In the genomic region with DNA sequence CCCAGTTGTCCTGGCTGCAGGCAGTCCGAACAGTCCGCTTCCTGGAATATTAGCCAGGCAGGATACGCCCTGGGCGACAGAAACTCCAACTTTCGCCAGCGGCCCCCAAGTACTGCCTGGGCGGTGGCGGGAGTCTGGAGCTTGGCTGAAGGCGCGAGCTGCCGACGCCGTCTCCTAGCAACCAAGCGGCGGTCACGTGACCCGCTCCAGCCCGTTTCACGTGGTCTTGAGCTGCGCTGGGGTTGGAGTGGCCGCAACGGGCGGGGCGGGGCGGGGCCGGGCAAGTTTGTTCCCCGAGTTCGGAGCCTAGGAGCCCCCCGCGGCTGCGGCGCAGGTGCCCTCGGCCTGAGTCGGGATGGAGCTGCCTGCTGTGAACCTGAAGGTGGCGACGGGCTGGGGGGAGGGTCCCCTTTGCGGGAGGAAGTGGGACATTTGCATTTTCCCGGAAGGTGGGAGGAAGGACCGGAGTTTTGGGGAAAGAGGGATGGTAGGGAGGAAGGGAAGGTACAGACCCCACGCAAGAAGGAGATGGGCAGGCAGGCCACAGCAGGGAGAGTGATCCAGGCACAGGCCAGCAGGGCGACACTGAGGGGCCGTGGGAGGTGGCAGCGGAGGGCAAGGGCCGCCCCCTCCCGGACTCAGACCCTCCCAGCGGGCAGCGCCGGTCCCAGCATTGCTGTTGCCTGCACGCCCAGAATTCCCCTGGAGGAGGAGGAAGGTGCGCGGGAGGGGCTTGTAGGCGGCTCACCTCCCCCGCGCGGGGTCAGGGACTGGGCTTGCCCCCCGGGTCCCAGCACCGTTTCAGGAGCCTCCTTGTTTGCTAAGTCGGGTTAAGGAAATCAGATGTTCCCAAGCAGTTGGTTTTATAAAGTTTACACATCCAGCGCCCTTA, we compare ENCODE assay signal across 1 cellular context.
TF ChIP-seq lines count a peak whose summit lies in the region.

A gene with protein sequence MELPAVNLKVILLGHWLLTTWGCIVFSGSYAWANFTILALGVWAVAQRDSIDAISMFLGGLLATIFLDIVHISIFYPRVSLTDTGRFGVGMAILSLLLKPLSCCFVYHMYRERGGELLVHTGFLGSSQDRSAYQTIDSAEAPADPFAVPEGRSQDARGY (plus strand): TSS at position 283 of the 892 bp plus-strand sequence. CDS start 73 bp downstream, at position 356.

TF ChIP-seq in GM12878, 131 proteins besides CTCF, POLR2A, EP300 and RAD21 (continued from another document):
- TF ChIP-seq TCF3 (IDR thresholded peaks at IDR 0.05; ENCODE audit: borderline replicate concordance, insufficient read depth, low read depth, low read length) = no peak
- no peak for TF ChIP-seq HDAC6 (IDR thresholded peaks at IDR 0.05; ENCODE audit: unreplicated experiment)
- TF ChIP-seq ZNF622 (IDR thresholded peaks at IDR 0.05) = no peak
- no peak for TF ChIP-seq JUNB (IDR thresholded peaks at IDR 0.05)
- TF ChIP-seq, protein P1, sequence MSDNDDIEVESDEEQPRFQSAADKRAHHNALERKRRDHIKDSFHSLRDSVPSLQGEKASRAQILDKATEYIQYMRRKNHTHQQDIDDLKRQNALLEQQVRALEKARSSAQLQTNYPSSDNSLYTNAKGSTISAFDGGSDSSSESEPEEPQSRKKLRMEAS (IDR thresholded peaks at IDR 0.05; ENCODE audit: low read depth, low read length) = peak; percentile 87
- TF ChIP-seq RELA (IDR thresholded peaks at IDR 0.05; ENCODE audit: borderline replicate concordance, partially characterized antibody) = peak; percentile 30
- no peak for TF ChIP-seq SREBF1 (IDR thresholded peaks at IDR 0.05; ENCODE audit: low read length)
- TF ChIP-seq NBN (IDR thresholded peaks at IDR 0.05) = peak; percentile 79; the same call in 1 of the 2 replicates
- TF ChIP-seq NFXL1 (IDR thresholded peaks at IDR 0.05; ENCODE audit: borderline replicate concordance) = no peak
- TF ChIP-seq IKZF2 (IDR thresholded peaks at IDR 0.05) = peak; percentile 24 to 74; a peak in 2 of 4 replicates
- no peak; the same call in 2 of the 3 replicates for TF ChIP-seq POU2F2 (IDR thresholded peaks at IDR 0.05; ENCODE audit: borderline replicate concordance, low read depth, low read length)
- 0 out of 2 replicates have a peak, but pooled peaks have one; percentile 1 for TF ChIP-seq BCL11A (IDR thresholded peaks at IDR 0.05; ENCODE audit: low read depth, low read length)
- TF ChIP-seq RUNX3 (IDR thresholded peaks at IDR 0.05; ENCODE audit: low read length) = no peak
- TF ChIP-seq, protein P2, sequence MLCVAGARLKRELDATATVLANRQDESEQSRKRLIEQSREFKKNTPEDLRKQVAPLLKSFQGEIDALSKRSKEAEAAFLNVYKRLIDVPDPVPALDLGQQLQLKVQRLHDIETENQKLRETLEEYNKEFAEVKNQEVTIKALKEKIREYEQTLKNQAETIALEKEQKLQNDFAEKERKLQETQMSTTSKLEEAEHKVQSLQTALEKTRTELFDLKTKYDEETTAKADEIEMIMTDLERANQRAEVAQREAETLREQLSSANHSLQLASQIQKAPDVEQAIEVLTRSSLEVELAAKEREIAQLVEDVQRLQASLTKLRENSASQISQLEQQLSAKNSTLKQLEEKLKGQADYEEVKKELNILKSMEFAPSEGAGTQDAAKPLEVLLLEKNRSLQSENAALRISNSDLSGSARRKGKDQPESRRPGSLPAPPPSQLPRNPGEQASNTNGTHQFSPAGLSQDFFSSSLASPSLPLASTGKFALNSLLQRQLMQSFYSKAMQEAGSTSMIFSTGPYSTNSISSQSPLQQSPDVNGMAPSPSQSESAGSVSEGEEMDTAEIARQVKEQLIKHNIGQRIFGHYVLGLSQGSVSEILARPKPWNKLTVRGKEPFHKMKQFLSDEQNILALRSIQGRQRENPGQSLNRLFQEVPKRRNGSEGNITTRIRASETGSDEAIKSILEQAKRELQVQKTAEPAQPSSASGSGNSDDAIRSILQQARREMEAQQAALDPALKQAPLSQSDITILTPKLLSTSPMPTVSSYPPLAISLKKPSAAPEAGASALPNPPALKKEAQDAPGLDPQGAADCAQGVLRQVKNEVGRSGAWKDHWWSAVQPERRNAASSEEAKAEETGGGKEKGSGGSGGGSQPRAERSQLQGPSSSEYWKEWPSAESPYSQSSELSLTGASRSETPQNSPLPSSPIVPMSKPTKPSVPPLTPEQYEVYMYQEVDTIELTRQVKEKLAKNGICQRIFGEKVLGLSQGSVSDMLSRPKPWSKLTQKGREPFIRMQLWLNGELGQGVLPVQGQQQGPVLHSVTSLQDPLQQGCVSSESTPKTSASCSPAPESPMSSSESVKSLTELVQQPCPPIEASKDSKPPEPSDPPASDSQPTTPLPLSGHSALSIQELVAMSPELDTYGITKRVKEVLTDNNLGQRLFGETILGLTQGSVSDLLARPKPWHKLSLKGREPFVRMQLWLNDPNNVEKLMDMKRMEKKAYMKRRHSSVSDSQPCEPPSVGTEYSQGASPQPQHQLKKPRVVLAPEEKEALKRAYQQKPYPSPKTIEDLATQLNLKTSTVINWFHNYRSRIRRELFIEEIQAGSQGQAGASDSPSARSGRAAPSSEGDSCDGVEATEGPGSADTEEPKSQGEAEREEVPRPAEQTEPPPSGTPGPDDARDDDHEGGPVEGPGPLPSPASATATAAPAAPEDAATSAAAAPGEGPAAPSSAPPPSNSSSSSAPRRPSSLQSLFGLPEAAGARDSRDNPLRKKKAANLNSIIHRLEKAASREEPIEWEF (IDR thresholded peaks at IDR 0.05; ENCODE audit: insufficient replicate concordance, low read depth, low read length) = no peak
- TF ChIP-seq, protein P3, sequence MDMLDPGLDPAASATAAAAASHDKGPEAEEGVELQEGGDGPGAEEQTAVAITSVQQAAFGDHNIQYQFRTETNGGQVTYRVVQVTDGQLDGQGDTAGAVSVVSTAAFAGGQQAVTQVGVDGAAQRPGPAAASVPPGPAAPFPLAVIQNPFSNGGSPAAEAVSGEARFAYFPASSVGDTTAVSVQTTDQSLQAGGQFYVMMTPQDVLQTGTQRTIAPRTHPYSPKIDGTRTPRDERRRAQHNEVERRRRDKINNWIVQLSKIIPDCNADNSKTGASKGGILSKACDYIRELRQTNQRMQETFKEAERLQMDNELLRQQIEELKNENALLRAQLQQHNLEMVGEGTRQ (IDR thresholded peaks at IDR 0.05; ENCODE audit: borderline replicate concordance, low read depth, low read length) = peak; percentile 94
- no peak for TF ChIP-seq CBX3 (IDR thresholded peaks at IDR 0.05; ENCODE audit: borderline replicate concordance, low read depth)
- TF ChIP-seq NR2C1 (IDR thresholded peaks at IDR 0.05) = no peak
- TF ChIP-seq, protein P4, sequence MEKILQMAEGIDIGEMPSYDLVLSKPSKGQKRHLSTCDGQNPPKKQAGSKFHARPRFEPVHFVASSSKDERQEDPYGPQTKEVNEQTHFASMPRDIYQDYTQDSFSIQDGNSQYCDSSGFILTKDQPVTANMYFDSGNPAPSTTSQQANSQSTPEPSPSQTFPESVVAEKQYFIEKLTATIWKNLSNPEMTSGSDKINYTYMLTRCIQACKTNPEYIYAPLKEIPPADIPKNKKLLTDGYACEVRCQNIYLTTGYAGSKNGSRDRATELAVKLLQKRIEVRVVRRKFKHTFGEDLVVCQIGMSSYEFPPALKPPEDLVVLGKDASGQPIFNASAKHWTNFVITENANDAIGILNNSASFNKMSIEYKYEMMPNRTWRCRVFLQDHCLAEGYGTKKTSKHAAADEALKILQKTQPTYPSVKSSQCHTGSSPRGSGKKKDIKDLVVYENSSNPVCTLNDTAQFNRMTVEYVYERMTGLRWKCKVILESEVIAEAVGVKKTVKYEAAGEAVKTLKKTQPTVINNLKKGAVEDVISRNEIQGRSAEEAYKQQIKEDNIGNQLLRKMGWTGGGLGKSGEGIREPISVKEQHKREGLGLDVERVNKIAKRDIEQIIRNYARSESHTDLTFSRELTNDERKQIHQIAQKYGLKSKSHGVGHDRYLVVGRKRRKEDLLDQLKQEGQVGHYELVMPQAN (conservative IDR thresholded peaks at IDR 0.05) = peak; percentile 91
- TF ChIP-seq NFYA (IDR thresholded peaks at IDR 0.05; ENCODE audit: borderline replicate concordance, low read depth, low read length) = no peak
- peak; percentile 73 to 98 for TF ChIP-seq BHLHE40 (IDR thresholded peaks at IDR 0.05; ENCODE audit: borderline replicate concordance in 1 of 2, low read depth in 2 of 2, low read length in 1 of 2)
- TF ChIP-seq FOS (IDR thresholded peaks at IDR 0.05; ENCODE audit: borderline replicate concordance, extremely low read depth, insufficient read length) = peak; percentile 9
- no peak for TF ChIP-seq ZNF24 (IDR thresholded peaks at IDR 0.05)
- peak; percentile 75 for TF ChIP-seq IKZF1 (conservative IDR thresholded peaks at IDR 0.05)
- TF ChIP-seq TBL1XR1 (IDR thresholded peaks at IDR 0.05; ENCODE audit: low read depth, low read length) = peak; percentile 60; the same call in 1 of the 2 replicates
- TF ChIP-seq ETV6 (conservative IDR thresholded peaks at IDR 0.05 in 1 of 2, IDR thresholded peaks at IDR 0.05 in 1 of 2; ENCODE audit: borderline replicate concordance in 1 of 2, low read depth in 1 of 2) = no peak
- TF ChIP-seq, protein P5, sequence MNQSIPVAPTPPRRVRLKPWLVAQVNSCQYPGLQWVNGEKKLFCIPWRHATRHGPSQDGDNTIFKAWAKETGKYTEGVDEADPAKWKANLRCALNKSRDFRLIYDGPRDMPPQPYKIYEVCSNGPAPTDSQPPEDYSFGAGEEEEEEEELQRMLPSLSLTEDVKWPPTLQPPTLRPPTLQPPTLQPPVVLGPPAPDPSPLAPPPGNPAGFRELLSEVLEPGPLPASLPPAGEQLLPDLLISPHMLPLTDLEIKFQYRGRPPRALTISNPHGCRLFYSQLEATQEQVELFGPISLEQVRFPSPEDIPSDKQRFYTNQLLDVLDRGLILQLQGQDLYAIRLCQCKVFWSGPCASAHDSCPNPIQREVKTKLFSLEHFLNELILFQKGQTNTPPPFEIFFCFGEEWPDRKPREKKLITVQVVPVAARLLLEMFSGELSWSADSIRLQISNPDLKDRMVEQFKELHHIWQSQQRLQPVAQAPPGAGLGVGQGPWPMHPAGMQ (IDR thresholded peaks at IDR 0.05; ENCODE audit: borderline replicate concordance) = no peak
- TF ChIP-seq PML (IDR thresholded peaks at IDR 0.05; ENCODE audit: low read length) = no peak
- TF ChIP-seq STAT1 (conservative IDR thresholded peaks at IDR 0.05) = no peak
TF ChIP-seq in GM12878: peak in this region for 40.
